In the genomic region with DNA sequence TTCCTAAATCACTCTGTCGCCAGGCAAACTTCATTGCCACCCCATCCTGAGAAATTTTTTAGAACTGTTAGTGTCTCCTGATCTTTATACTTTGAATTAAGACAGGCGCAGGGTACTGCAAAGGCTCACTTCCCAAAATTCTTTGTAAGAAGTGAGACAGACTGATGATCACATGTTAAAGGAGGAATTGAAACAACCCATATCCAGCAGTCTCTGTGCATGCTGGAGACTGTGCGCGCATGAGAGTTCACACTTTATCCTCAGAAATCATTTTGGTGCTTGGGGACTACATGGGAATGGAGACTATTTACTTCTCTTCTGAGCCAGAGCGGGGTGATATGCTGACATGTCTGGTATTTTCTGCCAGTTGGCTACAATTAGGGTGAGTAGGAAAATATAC, we compare ENCODE assay signal across 1 cellular context.
TF ChIP-seq lines count a peak whose summit lies in the region.

No MANE protein-coding gene starts in this region.

TF ChIP-seq in HepG2, 621 proteins besides CTCF, POLR2A, EP300 and RAD21 (continued from another document):
- TF ChIP-seq, protein P1, sequence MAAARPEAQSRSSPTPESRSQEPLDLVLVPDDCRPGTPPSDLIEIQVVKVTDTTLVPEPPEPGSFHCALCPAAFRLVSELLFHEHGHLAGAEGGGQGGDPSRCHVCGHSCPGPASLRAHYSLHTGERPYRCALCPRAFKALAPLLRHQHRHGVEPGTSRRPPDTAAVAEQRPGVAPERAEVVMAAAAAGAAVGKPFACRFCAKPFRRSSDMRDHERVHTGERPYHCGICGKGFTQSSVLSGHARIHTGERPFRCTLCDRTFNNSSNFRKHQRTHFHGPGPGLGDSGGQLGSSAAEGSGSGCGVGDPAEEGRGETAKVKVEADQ (CRISPR knock-in tag; IDR thresholded peaks at IDR 0.05; ENCODE audit: borderline replicate concordance), result no peak
- TF ChIP-seq SP2 (CRISPR knock-in tag; IDR thresholded peaks at IDR 0.05) (no peak), RXRB (CRISPR knock-in tag; IDR thresholded peaks at IDR 0.05; ENCODE audit: borderline replicate concordance) (no peak), ZNF510 (CRISPR knock-in tag; IDR thresholded peaks at IDR 0.05; ENCODE audit: low read depth) (no peak), ZBTB3 (CRISPR knock-in tag; IDR thresholded peaks at IDR 0.05; ENCODE audit: borderline replicate concordance, low read depth) (no peak), MIER2 (CRISPR knock-in tag; IDR thresholded peaks at IDR 0.05) (no peak), ZNF780A (CRISPR knock-in tag; IDR thresholded peaks at IDR 0.05) (no peak), TCF7 (IDR thresholded peaks at IDR 0.05; ENCODE audit: low read depth) (no peak)
- TF ChIP-seq, protein P2, sequence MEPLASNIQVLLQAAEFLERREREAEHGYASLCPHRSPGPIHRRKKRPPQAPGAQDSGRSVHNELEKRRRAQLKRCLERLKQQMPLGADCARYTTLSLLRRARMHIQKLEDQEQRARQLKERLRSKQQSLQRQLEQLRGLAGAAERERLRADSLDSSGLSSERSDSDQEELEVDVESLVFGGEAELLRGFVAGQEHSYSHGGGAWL (CRISPR knock-in tag; IDR thresholded peaks at IDR 0.05), result no peak
- TF ChIP-seq, protein P3, sequence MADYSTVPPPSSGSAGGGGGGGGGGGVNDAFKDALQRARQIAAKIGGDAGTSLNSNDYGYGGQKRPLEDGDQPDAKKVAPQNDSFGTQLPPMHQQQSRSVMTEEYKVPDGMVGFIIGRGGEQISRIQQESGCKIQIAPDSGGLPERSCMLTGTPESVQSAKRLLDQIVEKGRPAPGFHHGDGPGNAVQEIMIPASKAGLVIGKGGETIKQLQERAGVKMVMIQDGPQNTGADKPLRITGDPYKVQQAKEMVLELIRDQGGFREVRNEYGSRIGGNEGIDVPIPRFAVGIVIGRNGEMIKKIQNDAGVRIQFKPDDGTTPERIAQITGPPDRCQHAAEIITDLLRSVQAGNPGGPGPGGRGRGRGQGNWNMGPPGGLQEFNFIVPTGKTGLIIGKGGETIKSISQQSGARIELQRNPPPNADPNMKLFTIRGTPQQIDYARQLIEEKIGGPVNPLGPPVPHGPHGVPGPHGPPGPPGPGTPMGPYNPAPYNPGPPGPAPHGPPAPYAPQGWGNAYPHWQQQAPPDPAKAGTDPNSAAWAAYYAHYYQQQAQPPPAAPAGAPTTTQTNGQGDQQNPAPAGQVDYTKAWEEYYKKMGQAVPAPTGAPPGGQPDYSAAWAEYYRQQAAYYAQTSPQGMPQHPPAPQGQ (CRISPR knock-in tag; IDR thresholded peaks at IDR 0.05; ENCODE audit: borderline replicate concordance), result no peak
TF ChIP-seq in HepG2: peak in this region for 0.
